9 cellular contexts compared by ENCODE assay signal in genomic region chr5:98750693-98751092, GRCh38. TPM values are rescaled to one million over a fixed set of nuclear protein-coding genes. Genes with fewer than 3 reads are reported as not detected.
A peak's percentile ranks its signal among the peaks of the same experiment; 100 is the strongest.
DNase-seq lines count a peak whose midpoint lies in the region; ATAC-seq, FAIRE-seq and TF ChIP-seq lines count a peak whose summit lies in the region.
"Had no signal": no experiment of that assay in that cellular context is flagged by ENCODE, and none has a peak within 500 bp of the region (broad histone marks: within the 10 kb centered on the region; RNA-seq: fewer than 3 reads in every experiment).

No MANE protein-coding gene starts in this region.

- no peaks in the 10 kb centered on the region for H3K27me3 Mint-ChIP-seq in astrocyte (ENCODE audit: low read depth, unreplicated experiment)

- TF ChIP-seq CTCF in astrocyte (IDR thresholded peaks at IDR 0.05; ENCODE audit: insufficient read depth, low read depth, low read length) (peak; percentile 14), lower lobe of right lung (IDR thresholded peaks at IDR 0.05) (no peak)

- no peak overlapping the region for H3K4me3 Mint-ChIP-seq in astrocyte (ENCODE audit: unreplicated experiment)

- H3K9me3 Mint-ChIP-seq in astrocyte (ENCODE audit: unreplicated experiment): no peaks in the 10 kb centered on the region

- DNase-seq in stimulated activated CD4-positive, alpha-beta T cell treated with anti-CD3 and anti-CD28 coated beads, Interleukin-15, amount 100 ng/mL, for 24 hours: peak; percentile 4
- no peak for DNase-seq in stimulated activated CD4-positive, alpha-beta T cell treated with anti-CD3 and anti-CD28 coated beads, Interleukin-2, amount 100 ng/mL, for 24 hours
- DNase-seq in astrocyte (ENCODE audit: low read depth): no peak
- DNase-seq in globus pallidus (ENCODE audit: low spot score): no peak
- DNase-seq in lower lobe of right lung: no peak
- DNase-seq in amygdala (lab: John Stamatoyannopoulos, UW): no peak
- no peak for DNase-seq in activated naive CD4-positive, alpha-beta T cell treated with anti-CD3 and anti-CD28 coated beads, Interleukin-2, amount 50 U/mL, for 16 hours

- H3K4me2 ChIP-seq in astrocyte (ENCODE audit: low read length): no peak overlapping the region

- ATAC-seq in HG03378 (IDR thresholded peaks at IDR 0.05; ENCODE audit: unreplicated experiment) (peak; percentile 88), lower lobe of right lung (no peak)

- no peaks in the 10 kb centered on the region for H3K79me2 ChIP-seq in astrocyte (ENCODE audit: insufficient read depth, low read length)

- H3K27ac Mint-ChIP-seq in astrocyte (ENCODE audit: unreplicated experiment): no peak overlapping the region

- H3K4me3 ChIP-seq in astrocyte (ENCODE audit: insufficient read depth, low read depth, low read length): no peak overlapping the region
- H3K4me3 ChIP-seq in lower lobe of right lung: no peak overlapping the region

- no peaks in the 10 kb centered on the region for H3K27me3 ChIP-seq in astrocyte (ENCODE audit: insufficient read depth, low read length)
- H3K27me3 ChIP-seq in lower lobe of right lung (ENCODE audit: low read depth): no peaks in the 10 kb centered on the region

- intact Hi-C loops in lower lobe of right lung (cut with DNase I): no loop called here

- H3K4me1 ChIP-seq in astrocyte (ENCODE audit: insufficient read depth, low read length) (no peaks in the 10 kb centered on the region), lower lobe of right lung (no peaks in the 10 kb centered on the region)

- no peak overlapping the region for H2AFZ ChIP-seq in astrocyte (ENCODE audit: low read depth, low read length)

- H4K20me1 ChIP-seq in astrocyte (ENCODE audit: insufficient read depth, low read length): no peaks in the 10 kb centered on the region

- H3K9me3 ChIP-seq in astrocyte (ENCODE audit: insufficient read depth, low read depth, low read length) (no peaks in the 10 kb centered on the region), lower lobe of right lung (peaks cover 5% of the 10 kb centered on the region)

- FAIRE-seq in astrocyte (lab: Jason Lieb, UNC): no peak
- FAIRE-seq: G401.6 had no signal

- H3K36me3 ChIP-seq in astrocyte (ENCODE audit: insufficient read depth, low read length) (no peaks in the 10 kb centered on the region), lower lobe of right lung (no peaks in the 10 kb centered on the region)

- H3K27ac ChIP-seq in astrocyte (ENCODE audit: low read depth, low read length) (no peak overlapping the region), lower lobe of right lung (no peak overlapping the region)

- no peaks in the 10 kb centered on the region for H3K36me3 Mint-ChIP-seq in astrocyte (ENCODE audit: low read depth, unreplicated experiment)

- no peak overlapping the region for H3K9ac ChIP-seq in astrocyte (ENCODE audit: low read length)

- no peaks in the 10 kb centered on the region for H3K4me1 Mint-ChIP-seq in astrocyte (ENCODE audit: low read depth, unreplicated experiment)

RNA-seq across cellular contexts. Expression of gene RGMB, which starts 22.8 kb away (rescaled TPM):
- total RNA-seq in astrocyte (42.8 and 48.7 TPM in 2 replicates), lower lobe of right lung (22.9 TPM)
